ENCODE assay signal across 9 cellular contexts in the genomic region with DNA sequence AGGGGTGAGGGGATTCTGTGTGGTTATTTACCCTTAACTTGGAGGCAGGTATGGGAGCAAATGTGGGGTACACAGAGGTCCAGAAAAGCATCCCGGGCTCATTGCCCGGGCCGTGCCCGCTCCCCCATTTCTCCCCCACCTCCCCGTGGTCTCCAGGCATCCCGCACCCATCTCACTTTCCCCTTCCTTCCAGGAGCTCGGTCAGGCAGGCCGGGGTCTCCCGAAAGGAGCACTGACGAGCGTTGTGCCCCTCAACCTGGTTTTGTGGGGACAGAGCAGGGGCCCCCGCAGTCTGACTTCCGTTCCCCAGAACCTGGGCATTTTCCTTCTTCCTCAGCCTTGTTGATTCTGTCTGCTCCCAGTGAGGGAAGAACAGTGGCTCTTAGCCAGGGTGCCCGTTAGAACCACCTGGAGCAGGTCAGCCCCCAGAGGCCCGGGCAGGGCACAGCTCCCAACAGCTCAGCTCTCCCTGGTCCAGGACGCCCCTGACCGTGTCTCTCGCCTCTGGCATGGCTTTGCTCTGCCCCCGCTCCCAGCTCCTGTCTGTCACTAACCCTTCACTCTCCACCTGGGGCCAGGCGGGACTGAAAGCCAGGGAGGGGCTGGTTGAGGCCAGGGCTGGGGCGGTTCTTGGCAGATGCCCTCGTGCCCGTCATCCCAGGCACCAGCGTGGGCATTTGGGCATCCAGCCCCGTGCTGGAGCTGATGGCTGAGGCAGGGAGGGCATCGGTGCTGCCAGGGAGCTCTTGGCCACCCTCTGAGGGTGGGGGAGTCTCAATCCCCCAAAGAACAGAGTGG. TPM values are rescaled to one million over a fixed set of nuclear protein-coding genes. Genes with fewer than 3 reads are reported as not detected.
DNase-seq lines count a peak whose midpoint lies in the region; ATAC-seq and TF ChIP-seq lines count a peak whose summit lies in the region.
"Had no signal": no experiment of that assay in that cellular context is flagged by ENCODE, and none has a peak within 500 bp of the region (broad histone marks: within the 10 kb centered on the region; RNA-seq: fewer than 3 reads in every experiment).

No MANE protein-coding gene starts in this region.

- H3K4me3 ChIP-seq in epithelial cell of proximal tubule (ENCODE audit: low read depth, low read length) (peak overlapping the region; percentile 44), muscle layer of colon (ENCODE audit: low read depth in 1 of 2, low read length in 2 of 2) (peak overlapping the region in 1 of 2 donors; percentile 18), vagina (peak overlapping the region; percentile 35 to 43)

- H3K36me3 Mint-ChIP-seq in activated naive CD4-positive, alpha-beta T cell treated with anti-CD3 and anti-CD28 coated beads, Interleukin-2, amount 50 U/mL, for 72 hours, result no peaks in the 10 kb centered on the region

- H3K27me3 ChIP-seq in muscle layer of colon (ENCODE audit: control insufficient read depth in 1 of 2, insufficient read depth in 2 of 2, low read length in 2 of 2) (no peaks in the 10 kb centered on the region), vagina (no peaks in the 10 kb centered on the region)

- intact Hi-C loops in vagina (cut with DNase I), result no loop called here

- ATAC-seq in activated naive CD4-positive, alpha-beta T cell treated with anti-CD3 and anti-CD28 coated beads, Interleukin-2, amount 50 U/mL, for 72 hours, result no peak
- no peak for ATAC-seq in GM18907 (IDR thresholded peaks at IDR 0.05; ENCODE audit: unreplicated experiment)

- no peak for TF ChIP-seq CTCF in epithelial cell of proximal tubule (conservative IDR thresholded peaks at IDR 0.05; ENCODE audit: low read depth, low read length)
- TF ChIP-seq CTCF in vagina (IDR thresholded peaks at IDR 0.05), result no peak
- TF ChIP-seq CTCF in GM20000 (IDR thresholded peaks at IDR 0.05; ENCODE audit: extremely low read depth, missing control alignments), result no peak

- H3K9me3 ChIP-seq in muscle layer of colon (ENCODE audit: low read length) (no peaks in the 10 kb centered on the region), vagina (no peaks in the 10 kb centered on the region)

- H3K36me3 ChIP-seq in muscle layer of colon (ENCODE audit: insufficient read depth, low read length) (peaks cover 28% of the 10 kb centered on the region), vagina (peaks cover 0 to 37% of the 10 kb centered on the region in 2 donors)

- H3K9ac ChIP-seq in muscle layer of colon (ENCODE audit: low read length), result no peak overlapping the region

- H3K27ac Mint-ChIP-seq in activated naive CD4-positive, alpha-beta T cell treated with anti-CD3 and anti-CD28 coated beads, Interleukin-2, amount 50 U/mL, for 72 hours, result peak overlapping the region; percentile 69 to 77

- no peak for DNase-seq in activated naive CD4-positive, alpha-beta T cell treated with anti-CD3 and anti-CD28 coated beads, Interleukin-2, amount 50 U/mL, for 72 hours (ENCODE audit: low spot score in 2 of 2)
- DNase-seq in activated naive CD4-positive, alpha-beta T cell (lab: John Stamatoyannopoulos, UW), result no peak
- DNase-seq in epithelial cell of proximal tubule (ENCODE audit: low read depth) (no peak), vagina (ENCODE audit: extremely low spot score in 2 of 2) (no peak), activated gamma-delta T cell treated with Interleukin-2 at 50 U/mL for 16 hours (no peak), GM20000 (ENCODE audit: low spot score) (no peak)
- DNase-seq: activated CD4-positive, CD25-positive, alpha-beta regulatory T cell had no signal

- H3K4me1 ChIP-seq in muscle layer of colon (ENCODE audit: insufficient read depth, low read length) (peaks cover 14% of the 10 kb centered on the region), vagina (peaks cover 26% of the 10 kb centered on the region)

- H3K27ac ChIP-seq in muscle layer of colon (ENCODE audit: low read depth, low read length), result peak overlapping the region; percentile 63
- peak overlapping the region; percentile 85 for H3K27ac ChIP-seq in vagina

- H3K9me3 Mint-ChIP-seq in activated naive CD4-positive, alpha-beta T cell treated with anti-CD3 and anti-CD28 coated beads, Interleukin-2, amount 50 U/mL, for 72 hours, result no peaks in the 10 kb centered on the region

- TF ChIP-seq POLR2A in vagina (IDR thresholded peaks at IDR 0.05), result no peak

RNA-seq across cellular contexts. Expression of a gene that starts 12.5 kb away (rescaled TPM):
- 10 to 100 TPM; 20.7 to 42.8 TPM for total RNA-seq in activated naive CD4-positive, alpha-beta T cell treated with anti-CD3 and anti-CD28 coated beads, Interleukin-2, amount 50 U/mL, for 72 hours
- total RNA-seq in epithelial cell of proximal tubule (23.8 and 37.4 TPM in 2 replicates), vagina (28.5 TPM)

RNA-seq across cellular contexts. Expression of a gene that starts 53.2 kb away (rescaled TPM):
- 10 to 100 TPM; 19.4 to 21.5 TPM for total RNA-seq in activated naive CD4-positive, alpha-beta T cell treated with anti-CD3 and anti-CD28 coated beads, Interleukin-2, amount 50 U/mL, for 72 hours
- total RNA-seq in epithelial cell of proximal tubule (13.7 and 22.4 TPM in 2 replicates), vagina (25.3 TPM)

RNA-seq across cellular contexts. Expression of a gene that starts 53.5 kb away (rescaled TPM):
- total RNA-seq in activated naive CD4-positive, alpha-beta T cell treated with anti-CD3 and anti-CD28 coated beads, Interleukin-2, amount 50 U/mL, for 72 hours, result under 1 TPM in 1 of 2 donors, not detected in 1; 0.09 TPM
- total RNA-seq in epithelial cell of proximal tubule (2.0 TPM in 1 of 2 replicates, not detected in the other), vagina (not detected)

RNA-seq across cellular contexts. Expression of a gene that starts 56.2 kb away (rescaled TPM):
- 10 to 100 TPM; 46.9 to 76.4 TPM for total RNA-seq in activated naive CD4-positive, alpha-beta T cell treated with anti-CD3 and anti-CD28 coated beads, Interleukin-2, amount 50 U/mL, for 72 hours
- 40.6 and 41.3 TPM in 2 replicates for total RNA-seq in epithelial cell of proximal tubule
- total RNA-seq in vagina, result 40.8 TPM
